ENCODE assay signal across 8 cellular contexts in the genomic region with DNA sequence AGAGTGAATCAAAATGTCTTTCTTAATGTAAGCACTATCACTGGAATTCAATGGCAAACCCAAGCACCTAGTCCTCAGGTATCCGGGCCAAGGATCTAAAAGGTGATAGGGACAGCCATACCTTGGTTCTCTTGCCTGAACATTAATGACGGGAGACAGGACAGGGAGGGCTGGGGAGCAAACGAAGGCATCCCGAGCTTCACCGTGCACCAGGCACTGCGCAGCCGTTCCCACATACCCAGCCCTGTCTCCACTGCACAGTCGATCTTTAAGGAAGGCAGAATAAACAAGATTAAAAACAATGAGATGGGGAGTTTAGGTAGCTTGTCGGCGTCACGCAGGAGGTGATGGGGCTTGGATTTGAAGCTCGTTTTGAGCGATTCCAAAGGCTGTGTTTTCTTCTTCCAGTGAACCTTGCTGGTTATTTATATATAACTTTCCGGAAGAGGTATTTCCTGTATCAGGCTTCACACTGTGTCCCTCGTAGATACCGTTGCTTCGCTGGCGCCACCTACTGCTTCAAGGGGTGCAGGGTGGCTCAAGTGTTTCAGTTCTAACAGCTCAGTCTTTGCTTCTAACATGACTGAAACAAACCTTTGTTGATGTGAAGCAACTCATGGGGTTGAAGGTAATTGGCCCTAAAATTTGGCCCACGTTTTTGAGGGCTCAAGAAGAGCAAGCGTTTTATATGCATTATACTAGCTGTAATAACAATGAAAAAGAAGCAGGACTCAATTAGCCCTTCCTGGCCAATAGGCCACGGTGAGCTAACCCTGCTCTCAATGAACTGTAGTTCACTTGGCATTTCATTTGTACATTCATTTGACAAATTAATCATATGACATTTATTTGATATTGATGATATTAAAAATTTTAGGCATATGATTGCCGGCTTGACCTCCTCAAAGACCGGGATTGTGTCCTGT.
A peak's percentile ranks its signal among the peaks of the same experiment; 100 is the strongest.
DNase-seq lines count a peak whose midpoint lies in the region; ATAC-seq and TF ChIP-seq lines count a peak whose summit lies in the region.

No MANE protein-coding gene starts in this region.

- peaks cover 35% of the 10 kb centered on the region for H3K27me3 Mint-ChIP-seq in Calu3 (ENCODE audit: unreplicated experiment)

- H2AFZ ChIP-seq in osteoblast (ENCODE audit: low read length) = peak overlapping the region; percentile 74

- no peak overlapping the region for H3K4me3 ChIP-seq in fibroblast of mammary gland (ENCODE audit: control insufficient read depth, low read depth, low read length)
- H3K4me3 ChIP-seq in osteoblast (ENCODE audit: insufficient read depth, low read length) = no peak overlapping the region

- no peaks in the 10 kb centered on the region for H3K79me2 ChIP-seq in osteoblast (ENCODE audit: insufficient read depth, low read length)

- no TSS peak for BruUV-seq in Calu3 (replicated peaks; lab: Mats Ljungman, UMichigan)

- H3K4me1 Mint-ChIP-seq in Calu3 (ENCODE audit: low read depth, unreplicated experiment) = no peaks in the 10 kb centered on the region

- H3K4me1 ChIP-seq in osteoblast (ENCODE audit: insufficient read depth, low read length) = no peaks in the 10 kb centered on the region

- H3K4me3 Mint-ChIP-seq in Calu3 (ENCODE audit: low read depth, unreplicated experiment) = no peak overlapping the region

- no peaks in the 10 kb centered on the region for H3K36me3 ChIP-seq in osteoblast (ENCODE audit: insufficient read depth, low read length)

- peak; percentile 99 for ATAC-seq in GM19452 (IDR thresholded peaks at IDR 0.05; ENCODE audit: unreplicated experiment)
- ATAC-seq in HG03457 (IDR thresholded peaks at IDR 0.05; ENCODE audit: unreplicated experiment) = peak; percentile 99

- intact Hi-C loops in Calu3 (cut with micrococcal nuclease; ENCODE audit: unreplicated experiment) = loop anchor here (1.0 to 2.0 kb wide), 2 partner anchors 52 to 88 kb away; no protein-coding TSS in a partner anchor

- peak overlapping the region; percentile 55 for H3K4me2 ChIP-seq in osteoblast (ENCODE audit: insufficient read depth, low read length)

- no peaks in the 10 kb centered on the region for H3K36me3 Mint-ChIP-seq in Calu3 (ENCODE audit: insufficient read depth, unreplicated experiment)

- no peaks in the 10 kb centered on the region for H3K27me3 ChIP-seq in osteoblast (ENCODE audit: insufficient read depth, low read length)

- CTCF ChIA-PET in Calu3 (lab: Charles Lee) = interaction anchor here (1.0 to 1.4 kb wide), 4 partner anchors 24 to 88 kb away, joined by 5 to 13 read pairs (median 7); no protein-coding TSS in a partner anchor

- peak; percentile 58 for DNase-seq in Calu3
- DNase-seq in NCI-H748 treated with DMSO at 0.1 percent for 48 hours (lab: John Stamatoyannopoulos, UW) = peak; percentile 58
- peak; percentile 5 to 16 (median 6) for DNase-seq in activated CD8-positive, alpha-beta memory T cell treated with anti-CD3 and anti-CD28 coated beads for 48 hours (ENCODE audit: low read depth in 2 of 3, low spot score in 2 of 3)
- DNase-seq in fibroblast of mammary gland (ENCODE audit: low read depth) = peak; percentile 56
- peak; percentile 89 for DNase-seq in osteoblast (ENCODE audit: insufficient read length, low spot score, missing footprints)
- DNase-seq in DMS79 (lab: John Stamatoyannopoulos, UW) = no peak

- H4K20me1 ChIP-seq in osteoblast (ENCODE audit: insufficient read depth, low read length) = no peaks in the 10 kb centered on the region

- peaks cover 11% of the 10 kb centered on the region for H3K9me3 Mint-ChIP-seq in Calu3 (ENCODE audit: low read depth, unreplicated experiment)

- no peaks in the 10 kb centered on the region for H3K9me3 ChIP-seq in osteoblast (ENCODE audit: low read depth, low read length)

- TF ChIP-seq CTCF in Calu3 (IDR thresholded peaks at IDR 0.05; ENCODE audit: unreplicated experiment) = no peak
- TF ChIP-seq CTCF in fibroblast of mammary gland (conservative IDR thresholded peaks at IDR 0.05; ENCODE audit: control insufficient read depth, insufficient read depth, low read depth, low read length) = peak; percentile 72
- TF ChIP-seq CTCF in osteoblast (IDR thresholded peaks at IDR 0.05; ENCODE audit: extremely low read depth, low read depth, low read length) = peak; percentile 59

- H3K27ac ChIP-seq in osteoblast (ENCODE audit: low read depth, low read length) = no peak overlapping the region

- no peak overlapping the region for H3K27ac Mint-ChIP-seq in Calu3 (ENCODE audit: unreplicated experiment)
